ENCODE assay signal across 1 cellular context in genomic region chr6:1871936-1872335, GRCh38.
TF ChIP-seq lines count a peak whose summit lies in the region.

No MANE protein-coding gene starts in this region.

TF ChIP-seq in GM23338, 12 proteins besides CTCF, POLR2A, EP300 and RAD21 (continued from another document):
- TF ChIP-seq, protein P1, sequence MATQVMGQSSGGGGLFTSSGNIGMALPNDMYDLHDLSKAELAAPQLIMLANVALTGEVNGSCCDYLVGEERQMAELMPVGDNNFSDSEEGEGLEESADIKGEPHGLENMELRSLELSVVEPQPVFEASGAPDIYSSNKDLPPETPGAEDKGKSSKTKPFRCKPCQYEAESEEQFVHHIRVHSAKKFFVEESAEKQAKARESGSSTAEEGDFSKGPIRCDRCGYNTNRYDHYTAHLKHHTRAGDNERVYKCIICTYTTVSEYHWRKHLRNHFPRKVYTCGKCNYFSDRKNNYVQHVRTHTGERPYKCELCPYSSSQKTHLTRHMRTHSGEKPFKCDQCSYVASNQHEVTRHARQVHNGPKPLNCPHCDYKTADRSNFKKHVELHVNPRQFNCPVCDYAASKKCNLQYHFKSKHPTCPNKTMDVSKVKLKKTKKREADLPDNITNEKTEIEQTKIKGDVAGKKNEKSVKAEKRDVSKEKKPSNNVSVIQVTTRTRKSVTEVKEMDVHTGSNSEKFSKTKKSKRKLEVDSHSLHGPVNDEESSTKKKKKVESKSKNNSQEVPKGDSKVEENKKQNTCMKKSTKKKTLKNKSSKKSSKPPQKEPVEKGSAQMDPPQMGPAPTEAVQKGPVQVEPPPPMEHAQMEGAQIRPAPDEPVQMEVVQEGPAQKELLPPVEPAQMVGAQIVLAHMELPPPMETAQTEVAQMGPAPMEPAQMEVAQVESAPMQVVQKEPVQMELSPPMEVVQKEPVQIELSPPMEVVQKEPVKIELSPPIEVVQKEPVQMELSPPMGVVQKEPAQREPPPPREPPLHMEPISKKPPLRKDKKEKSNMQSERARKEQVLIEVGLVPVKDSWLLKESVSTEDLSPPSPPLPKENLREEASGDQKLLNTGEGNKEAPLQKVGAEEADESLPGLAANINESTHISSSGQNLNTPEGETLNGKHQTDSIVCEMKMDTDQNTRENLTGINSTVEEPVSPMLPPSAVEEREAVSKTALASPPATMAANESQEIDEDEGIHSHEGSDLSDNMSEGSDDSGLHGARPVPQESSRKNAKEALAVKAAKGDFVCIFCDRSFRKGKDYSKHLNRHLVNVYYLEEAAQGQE (IDR thresholded peaks at IDR 0.05; ENCODE audit: unreplicated experiment): no peak
- TF ChIP-seq EZH2 (IDR thresholded peaks at IDR 0.05; ENCODE audit: low read depth, unreplicated experiment): no peak
- no peak for TF ChIP-seq EZH2phosphoT487 (IDR thresholded peaks at IDR 0.05; ENCODE audit: unreplicated experiment)
- TF ChIP-seq NANOG (IDR thresholded peaks at IDR 0.05; ENCODE audit: borderline replicate concordance): no peak
